In genomic region chr18:49344825-49345224, GRCh38 we compare ENCODE assay signal across 5 cellular contexts.
"Had no signal": no experiment of that assay in that cellular context is flagged by ENCODE, and none has a peak within 500 bp of the region (broad histone marks: within the 10 kb centered on the region; RNA-seq: fewer than 3 reads in every experiment).

No MANE protein-coding gene starts in this region.

- H3K4me3 ChIP-seq: K562 had no signal

- H3K27ac ChIP-seq: HL-60 had no signal

- FAIRE-seq: HTR-8/SVneo, K562 had no signal

- DNase-seq: IMR-90, KG1 had no signal

- ATAC-seq: K562 had no signal
